Comparison of ENCODE assay signal across 23 cellular contexts in genomic region chr12:19457561-19457960, GRCh38. TPM values are rescaled to one million over a fixed set of nuclear protein-coding genes. Genes with fewer than 3 reads are reported as not detected.
DNase-seq lines count a peak whose midpoint lies in the region; ATAC-seq and TF ChIP-seq lines count a peak whose summit lies in the region.
"Had no signal": no experiment of that assay in that cellular context is flagged by ENCODE, and none has a peak within 500 bp of the region (broad histone marks: within the 10 kb centered on the region; RNA-seq: fewer than 3 reads in every experiment).

No MANE protein-coding gene starts in this region.

- CTCF ChIA-PET in activated CD8-positive, alpha-beta T cell treated with anti-CD3 and anti-CD28 coated beads for 36 hours (lab: Charles Lee), result no interaction called here
- CTCF ChIA-PET in activated CD8-positive, alpha-beta T cell treated with anti-CD3 and anti-CD28 coated beads, Interleukin-2, amount 10 ng/mL, durations not matched to agents 7 days and 5 days (lab: Charles Lee), result no interaction called here

- intact Hi-C loops in activated CD8-positive, alpha-beta T cell treated with anti-CD3 and anti-CD28 coated beads for 36 hours (cut with micrococcal nuclease), result no loop called here

- TF ChIP-seq CTCF in activated CD8-positive, alpha-beta T cell treated with anti-CD3 and anti-CD28 coated beads for 36 hours (IDR thresholded peaks at IDR 0.05), result no peak

- peak overlapping the region; percentile 65 for H3K27ac Mint-ChIP-seq in activated CD8-positive, alpha-beta T cell treated with anti-CD3 and anti-CD28 coated beads for 36 hours
- H3K27ac Mint-ChIP-seq in activated CD8-positive, alpha-beta T cell treated with anti-CD3 and anti-CD28 coated beads, Interleukin-2, amount 10 ng/mL, durations not matched to agents 7 days and 5 days, result no peak overlapping the region
- peak overlapping the region in 7 of 10 donors; percentile 26 to 84 (median 69) for H3K27ac Mint-ChIP-seq in naive thymus-derived CD8-positive, alpha-beta T cell
- H3K27ac Mint-ChIP-seq: activated CD4-positive, alpha-beta memory T cell treated with anti-CD3 and anti-CD28 coated beads, Interleukin-2, amount 10 ng/mL, durations not matched to agents 7 days and 5 days had no signal

- H3K36me3 Mint-ChIP-seq in activated CD8-positive, alpha-beta T cell treated with anti-CD3 and anti-CD28 coated beads for 36 hours (ENCODE audit: low read depth), result peaks cover 54% of the 10 kb centered on the region
- H3K36me3 Mint-ChIP-seq in activated CD8-positive, alpha-beta T cell treated with anti-CD3 and anti-CD28 coated beads, Interleukin-2, amount 10 ng/mL, durations not matched to agents 7 days and 5 days (ENCODE audit: low read depth), result peaks cover 45% of the 10 kb centered on the region
- H3K36me3 Mint-ChIP-seq in naive thymus-derived CD8-positive, alpha-beta T cell, result peaks cover 0 to 34% (median 20%) of the 10 kb centered on the region in 3 donors

- H3K4me3 Mint-ChIP-seq in activated CD8-positive, alpha-beta T cell treated with anti-CD3 and anti-CD28 coated beads for 36 hours, result no peak overlapping the region
- no peak overlapping the region for H3K4me3 Mint-ChIP-seq in activated CD8-positive, alpha-beta T cell treated with anti-CD3 and anti-CD28 coated beads, Interleukin-2, amount 10 ng/mL, durations not matched to agents 7 days and 5 days
- peak overlapping the region in 6 of 10 donors; percentile 7 to 40 (median 22) for H3K4me3 Mint-ChIP-seq in naive thymus-derived CD8-positive, alpha-beta T cell
- H3K4me3 Mint-ChIP-seq: activated CD4-positive, alpha-beta memory T cell treated with anti-CD3 and anti-CD28 coated beads, Interleukin-2, amount 10 ng/mL, durations not matched to agents 7 days and 5 days; neural crest cell had no signal

- no peaks in the 10 kb centered on the region for H3K27me3 Mint-ChIP-seq in activated CD8-positive, alpha-beta T cell treated with anti-CD3 and anti-CD28 coated beads for 36 hours
- H3K27me3 Mint-ChIP-seq in activated CD8-positive, alpha-beta T cell treated with anti-CD3 and anti-CD28 coated beads, Interleukin-2, amount 10 ng/mL, durations not matched to agents 7 days and 5 days (ENCODE audit: low read depth), result no peaks in the 10 kb centered on the region
- no peaks in the 10 kb centered on the region for H3K27me3 Mint-ChIP-seq in naive thymus-derived CD8-positive, alpha-beta T cell
- H3K27me3 Mint-ChIP-seq: activated CD4-positive, alpha-beta memory T cell treated with anti-CD3 and anti-CD28 coated beads, Interleukin-2, amount 10 ng/mL, durations not matched to agents 7 days and 5 days had no signal

- no peak for DNase-seq in activated CD8-positive, alpha-beta T cell treated with anti-CD3 and anti-CD28 coated beads for 36 hours
- DNase-seq in activated CD8-positive, alpha-beta T cell treated with anti-CD3 and anti-CD28 coated beads, Interleukin-2, amount 10 ng/mL, durations not matched to agents 7 days and 5 days, result no peak
- DNase-seq in naive thymus-derived CD8-positive, alpha-beta T cell, result no peak
- DNase-seq in SK-N-DZ (ENCODE audit: low spot score), result no peak
- DNase-seq in left lobe of liver (ENCODE audit: low spot score), result no peak
- DNase-seq: activated CD4-positive, alpha-beta memory T cell treated with anti-CD3 and anti-CD28 coated beads, Interleukin-2, amount 10 ng/mL, durations not matched to agents 7 days and 5 days; adrenal gland; brain microvascular endothelial cell; GOT3; midbrain; NCI-H1092 treated with DMSO at 0.1 percent for 48 hours; NCI-H187; NCI-H2171 treated with DMSO at 0.1 percent for 48 hours; NCI-H524; SHP77; stimulated activated CD4-positive, alpha-beta T cell treated with anti-CD3 and anti-CD28 coated beads, Interleukin-1b, Interleukin-23, amount 100 ng/mL, for 48 hours; stimulated activated CD8-positive, alpha-beta memory T cell treated with anti-CD3 and anti-CD28 coated beads, Interleukin-4, amount 100 ng/mL, for 48 hours; SW 1271; tibial artery had no signal

- H3K4me1 Mint-ChIP-seq in activated CD8-positive, alpha-beta T cell treated with anti-CD3 and anti-CD28 coated beads for 36 hours (ENCODE audit: low read depth), result peaks cover 76% of the 10 kb centered on the region
- H3K4me1 Mint-ChIP-seq in activated CD8-positive, alpha-beta T cell treated with anti-CD3 and anti-CD28 coated beads, Interleukin-2, amount 10 ng/mL, durations not matched to agents 7 days and 5 days (ENCODE audit: low read depth), result peaks cover 44% of the 10 kb centered on the region
- peaks cover 22 to 85% (median 79%) of the 10 kb centered on the region in 4 donors for H3K4me1 Mint-ChIP-seq in naive thymus-derived CD8-positive, alpha-beta T cell

- ATAC-seq in activated CD8-positive, alpha-beta T cell treated with anti-CD3 and anti-CD28 coated beads for 36 hours, result no peak
- no peak for ATAC-seq in activated CD8-positive, alpha-beta T cell treated with anti-CD3 and anti-CD28 coated beads, Interleukin-2, amount 10 ng/mL, durations not matched to agents 7 days and 5 days
- peak; percentile 45 for ATAC-seq in GM18868 (IDR thresholded peaks at IDR 0.05; ENCODE audit: unreplicated experiment)
- ATAC-seq in HG03469 (IDR thresholded peaks at IDR 0.05; ENCODE audit: unreplicated experiment), result peak; percentile 44
- no peak for ATAC-seq in naive thymus-derived CD8-positive, alpha-beta T cell
- no peak for ATAC-seq in left lobe of liver
- no peak for ATAC-seq in GM18907 (IDR thresholded peaks at IDR 0.05; ENCODE audit: unreplicated experiment)

- H3K9me3 Mint-ChIP-seq in activated CD8-positive, alpha-beta T cell treated with anti-CD3 and anti-CD28 coated beads for 36 hours, result no peaks in the 10 kb centered on the region
- H3K9me3 Mint-ChIP-seq in activated CD8-positive, alpha-beta T cell treated with anti-CD3 and anti-CD28 coated beads, Interleukin-2, amount 10 ng/mL, durations not matched to agents 7 days and 5 days (ENCODE audit: insufficient read depth), result no peaks in the 10 kb centered on the region
- H3K9me3 Mint-ChIP-seq in naive thymus-derived CD8-positive, alpha-beta T cell, result no peaks in the 10 kb centered on the region
- H3K9me3 Mint-ChIP-seq: activated CD4-positive, alpha-beta memory T cell treated with anti-CD3 and anti-CD28 coated beads, Interleukin-2, amount 10 ng/mL, durations not matched to agents 7 days and 5 days; neural crest cell had no signal

- POLR2A ChIA-PET in activated CD8-positive, alpha-beta T cell treated with anti-CD3 and anti-CD28 coated beads for 36 hours (lab: Charles Lee), result interaction anchor here (1.7 kb wide), 1 partner anchor 26 kb away, joined by 4 read pairs; no protein-coding TSS in a partner anchor
- POLR2A ChIA-PET in activated CD8-positive, alpha-beta T cell treated with anti-CD3 and anti-CD28 coated beads, Interleukin-2, amount 10 ng/mL, durations not matched to agents 7 days and 5 days (lab: Charles Lee), result interaction anchor here (1.0 kb wide), 1 partner anchor 18 kb away, joined by 3 read pairs; no protein-coding TSS in a partner anchor
- POLR2A ChIA-PET in naive thymus-derived CD8-positive, alpha-beta T cell (lab: Charles Lee), result interaction anchor here (1.4 kb wide), 1 partner anchor 18 kb away, joined by 4 read pairs; the partner anchor contains the start of gene AEBP2

RNA-seq across cellular contexts. Expression of gene AEBP2, which starts 18.3 kb away (rescaled TPM):
- total RNA-seq in activated CD8-positive, alpha-beta T cell treated with anti-CD3 and anti-CD28 coated beads for 36 hours, result 10 to 100 TPM; 59.6 to 63.3 TPM
- 10 to 100 TPM; 57.3 to 57.4 TPM for total RNA-seq in activated CD8-positive, alpha-beta T cell treated with anti-CD3 and anti-CD28 coated beads, Interleukin-2, amount 10 ng/mL, durations not matched to agents 7 days and 5 days
- total RNA-seq in naive thymus-derived CD8-positive, alpha-beta T cell, result 10 to 100 TPM; 61.8 to 66.4 TPM
- polyA plus RNA-seq in naive thymus-derived CD8-positive, alpha-beta T cell, result 10 to 100 TPM in 2 of 3 donors, 1 to 10 TPM in 1; 8.5 to 15.5 (median 14.0) TPM
- polyA plus RNA-seq in SK-N-DZ (2014; cell fraction: cytosol; rRNA removed), result 9.2 and 12.4 TPM in 2 replicates
- polyA plus RNA-seq in SK-N-DZ (2014; cell fraction: nucleus; rRNA removed), result 9.4 and 13.5 TPM in 2 replicates
- 8.5 TPM for total RNA-seq in left lobe of liver

Comparison
In these comparisons a context has a peak if more than half of its experiments do, and no peak if none do; other contexts are left out.
1. ATAC-seq: peak in GM18868 (single experiment) and HG03469 (single experiment); none in activated CD8-positive, alpha-beta T cell treated with anti-CD3 and anti-CD28 coated beads for 36 hours (single experiment), activated CD8-positive, alpha-beta T cell treated with anti-CD3 and anti-CD28 coated beads, Interleukin-2, amount 10 ng/mL, durations not matched to agents 7 days and 5 days (single experiment), naive thymus-derived CD8-positive, alpha-beta T cell (0 of 2), left lobe of liver (single experiment) and GM18907 (single experiment).
2. H3K4me3 Mint-ChIP-seq: peak in naive thymus-derived CD8-positive, alpha-beta T cell (6 of 10); none in activated CD8-positive, alpha-beta T cell treated with anti-CD3 and anti-CD28 coated beads for 36 hours (single experiment) and activated CD8-positive, alpha-beta T cell treated with anti-CD3 and anti-CD28 coated beads, Interleukin-2, amount 10 ng/mL, durations not matched to agents 7 days and 5 days (single experiment).